ENCODE assay signal across 22 cellular contexts in genomic region chr4:125772680-125773079, GRCh38.
"Had no signal": no experiment of that assay in that cellular context is flagged by ENCODE, and none has a peak within 500 bp of the region (broad histone marks: within the 10 kb centered on the region; RNA-seq: fewer than 3 reads in every experiment).

No MANE protein-coding gene starts in this region.

- ATAC-seq: left lung, upper lobe of right lung had no signal

- DNase-seq: activated CD4-positive, alpha-beta T cell treated with anti-CD3 and anti-CD28 coated beads, Interleukin-2, amount 10 ng/mL, durations not matched to agents 7 days and 5 days; activated CD4-positive, CD25-positive, alpha-beta regulatory T cell; activated CD8-positive, alpha-beta memory T cell treated with anti-CD3 and anti-CD28 coated beads for 24 hours; activated naive CD4-positive, alpha-beta T cell; activated naive CD8-positive, alpha-beta T cell treated with anti-CD3 and anti-CD28 coated beads, Interleukin-2, amount 10 ng/mL, durations not matched to agents 7 days and 5 days; anterior cingulate cortex; brain microvascular endothelial cell; effector memory CD4-positive, alpha-beta T cell; foreskin fibroblast; glutamatergic neuron; hypothalamus; kidney; left lung; mammary epithelial cell; naive B cell; ovary; stimulated activated CD4-positive, alpha-beta T cell treated with anti-CD3 and anti-CD28 coated beads, Interleukin-1b, Interleukin-23, amount 100 ng/mL, for 48 hours; stomach; testis; upper lobe of right lung had no signal

- H3K27me3 Mint-ChIP-seq: activated CD4-positive, alpha-beta T cell treated with anti-CD3 and anti-CD28 coated beads, Interleukin-2, amount 10 ng/mL, durations not matched to agents 7 days and 5 days; activated naive CD8-positive, alpha-beta T cell treated with anti-CD3 and anti-CD28 coated beads, Interleukin-2, amount 10 ng/mL, durations not matched to agents 7 days and 5 days; dendritic cell treated with granulocyte-macrophage colony-stimulating factor and Interleukin-4, amounts not matched to agents 40 ng/mL and 50 ng/mL, for 4 days; naive B cell had no signal

- H3K27ac Mint-ChIP-seq: activated CD4-positive, alpha-beta T cell treated with anti-CD3 and anti-CD28 coated beads, Interleukin-2, amount 10 ng/mL, durations not matched to agents 7 days and 5 days; activated naive CD8-positive, alpha-beta T cell treated with anti-CD3 and anti-CD28 coated beads, Interleukin-2, amount 10 ng/mL, durations not matched to agents 7 days and 5 days; dendritic cell treated with granulocyte-macrophage colony-stimulating factor and Interleukin-4, amounts not matched to agents 40 ng/mL and 50 ng/mL, for 4 days; naive B cell; neural progenitor cell had no signal

- H3K36me3 Mint-ChIP-seq: activated naive CD8-positive, alpha-beta T cell treated with anti-CD3 and anti-CD28 coated beads, Interleukin-2, amount 10 ng/mL, durations not matched to agents 7 days and 5 days; naive B cell; neural progenitor cell had no signal

- H3K4me3 Mint-ChIP-seq: activated CD4-positive, alpha-beta T cell treated with anti-CD3 and anti-CD28 coated beads, Interleukin-2, amount 10 ng/mL, durations not matched to agents 7 days and 5 days; activated naive CD8-positive, alpha-beta T cell treated with anti-CD3 and anti-CD28 coated beads, Interleukin-2, amount 10 ng/mL, durations not matched to agents 7 days and 5 days; dendritic cell treated with granulocyte-macrophage colony-stimulating factor and Interleukin-4, amounts not matched to agents 40 ng/mL and 50 ng/mL, for 4 days; naive B cell; neural progenitor cell had no signal

- H3K9me3 Mint-ChIP-seq: activated naive CD8-positive, alpha-beta T cell treated with anti-CD3 and anti-CD28 coated beads, Interleukin-2, amount 10 ng/mL, durations not matched to agents 7 days and 5 days had no signal

- H3K4me1 Mint-ChIP-seq: activated CD4-positive, alpha-beta T cell treated with anti-CD3 and anti-CD28 coated beads, Interleukin-2, amount 10 ng/mL, durations not matched to agents 7 days and 5 days; activated naive CD8-positive, alpha-beta T cell treated with anti-CD3 and anti-CD28 coated beads, Interleukin-2, amount 10 ng/mL, durations not matched to agents 7 days and 5 days; naive B cell; neural progenitor cell had no signal
